Comparison of ENCODE assay signal across 8 cellular contexts in genomic region chr12:53079226-53080117, GRCh38. TPM values are rescaled to one million over a fixed set of nuclear protein-coding genes. Genes with fewer than 3 reads are reported as not detected.
DNase-seq lines count a peak whose midpoint lies in the region; ATAC-seq and TF ChIP-seq lines count a peak whose summit lies in the region.

A gene with protein sequence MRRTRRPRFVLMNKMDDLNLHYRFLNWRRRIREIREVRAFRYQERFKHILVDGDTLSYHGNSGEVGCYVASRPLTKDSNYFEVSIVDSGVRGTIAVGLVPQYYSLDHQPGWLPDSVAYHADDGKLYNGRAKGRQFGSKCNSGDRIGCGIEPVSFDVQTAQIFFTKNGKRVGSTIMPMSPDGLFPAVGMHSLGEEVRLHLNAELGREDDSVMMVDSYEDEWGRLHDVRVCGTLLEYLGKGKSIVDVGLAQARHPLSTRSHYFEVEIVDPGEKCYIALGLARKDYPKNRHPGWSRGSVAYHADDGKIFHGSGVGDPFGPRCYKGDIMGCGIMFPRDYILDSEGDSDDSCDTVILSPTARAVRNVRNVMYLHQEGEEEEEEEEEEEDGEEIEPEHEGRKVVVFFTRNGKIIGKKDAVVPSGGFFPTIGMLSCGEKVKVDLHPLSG (minus strand): TSS chr12:53079390. CDS start chr12:53079333, 57 bp downstream.

- peaks cover 40% of the 10 kb centered on the region for H3K36me3 Mint-ChIP-seq in dendritic cell treated with granulocyte-macrophage colony-stimulating factor and Interleukin-4, amounts not matched to agents 40 ng/mL and 50 ng/mL, for 4 days (ENCODE audit: low read depth)

- H3K27ac Mint-ChIP-seq in dendritic cell treated with granulocyte-macrophage colony-stimulating factor and Interleukin-4, amounts not matched to agents 40 ng/mL and 50 ng/mL, for 4 days = peak within 1 kb of the TSS; percentile 93

- H3K27me3 ChIP-seq in liver (ENCODE audit: control insufficient read depth in 4 of 4, insufficient read depth in 4 of 4, low read length in 3 of 4) = no peaks in the 10 kb centered on the region

- H3K4me1 ChIP-seq in liver (ENCODE audit: control insufficient read depth in 4 of 4, insufficient read depth in 4 of 4, low read length in 3 of 4) = peaks cover 5 to 17% (median 11%) of the 10 kb centered on the region in 4 donors

- H3K4me3 ChIP-seq in liver (ENCODE audit: low read depth in 1 of 3, low read length in 3 of 3) = peak within 1 kb of the TSS; percentile 80 to 82 (median 82)

- peak within 1 kb of the TSS; percentile 48 to 72 for H3K9ac ChIP-seq in liver (ENCODE audit: low read depth in 1 of 2, low read length in 2 of 2)

- intact Hi-C loops in dendritic cell treated with granulocyte-macrophage colony-stimulating factor and Interleukin-4, amounts not matched to agents 40 ng/mL and 50 ng/mL, for 4 days (cut with micrococcal nuclease) = no loop called here

- 3% methylated on average over 67 of the region's 67 CpGs for WGBS in liver

- peaks cover 52% of the 10 kb centered on the region for H3K4me1 Mint-ChIP-seq in dendritic cell treated with granulocyte-macrophage colony-stimulating factor and Interleukin-4, amounts not matched to agents 40 ng/mL and 50 ng/mL, for 4 days (ENCODE audit: low read depth)

- peak; percentile 82 to 98 (median 96) for DNase-seq in C1 segment of cervical spinal cord (lab: John Stamatoyannopoulos, UW)
- DNase-seq in NCI-H748 treated with DMSO at 0.1 percent for 48 hours (lab: John Stamatoyannopoulos, UW) = peak; percentile 93
- DNase-seq in activated CD4-positive, alpha-beta T cell treated with anti-CD3 and anti-CD28 coated beads, Interleukin-2, amount 50 U/mL, for 24 hours (ENCODE audit: low read depth in 1 of 2, low spot score in 1 of 2) = peak; percentile 96 to 97
- peak; percentile 97 for DNase-seq in stimulated activated CD4-positive, alpha-beta T cell treated with anti-CD3 and anti-CD28 coated beads, Interleukin-4, amount 100 ng/mL, for 24 hours

- H3K9me3 ChIP-seq in liver (ENCODE audit: control insufficient read depth in 4 of 4, low read length in 3 of 4) = no peaks in the 10 kb centered on the region

- TF ChIP-seq CTCF in liver (IDR thresholded peaks at IDR 0.05; ENCODE audit: low read depth, low read length, missing input control) = no peak

- ATAC-seq in GM19372 (IDR thresholded peaks at IDR 0.05; ENCODE audit: low read depth, unreplicated experiment) (peak; percentile 98), HG03558 (IDR thresholded peaks at IDR 0.05; ENCODE audit: extremely low read depth, unreplicated experiment) (peak; percentile 87)

- peaks cover 6 to 16% (median 8%) of the 10 kb centered on the region in 4 donors for H3K36me3 ChIP-seq in liver (ENCODE audit: control insufficient read depth in 4 of 4, insufficient read depth in 3 of 4, low read depth in 1 of 4, low read length in 3 of 4)

- H3K9me3 Mint-ChIP-seq in dendritic cell treated with granulocyte-macrophage colony-stimulating factor and Interleukin-4, amounts not matched to agents 40 ng/mL and 50 ng/mL, for 4 days = no peaks in the 10 kb centered on the region

- peak within 1 kb of the TSS; percentile 80 for H3K4me3 Mint-ChIP-seq in dendritic cell treated with granulocyte-macrophage colony-stimulating factor and Interleukin-4, amounts not matched to agents 40 ng/mL and 50 ng/mL, for 4 days

- TF ChIP-seq RAD21 in liver (IDR thresholded peaks at IDR 0.05) = peak; percentile 8 to 23

- H3K27ac ChIP-seq in liver (ENCODE audit: low read depth in 1 of 2, low read length in 2 of 2) = peak within 1 kb of the TSS; percentile 74 to 90

- peaks cover 9% of the 10 kb centered on the region for H3K27me3 Mint-ChIP-seq in dendritic cell treated with granulocyte-macrophage colony-stimulating factor and Interleukin-4, amounts not matched to agents 40 ng/mL and 50 ng/mL, for 4 days

TF ChIP-seq in liver, 16 proteins besides CTCF, POLR2A, EP300 and RAD21:
- peak; percentile 69 for TF ChIP-seq YY1 (IDR thresholded peaks at IDR 0.05)
- no peak for TF ChIP-seq EGR1 (IDR thresholded peaks at IDR 0.05; ENCODE audit: low read depth in 2 of 2)
- TF ChIP-seq REST (IDR thresholded peaks at IDR 0.05) = peak; percentile 81
- TF ChIP-seq GABPA (IDR thresholded peaks at IDR 0.05 in 1 of 2, conservative IDR thresholded peaks at IDR 0.05 in 1 of 2) = peak; percentile 37 to 75
- peak; percentile 99 for TF ChIP-seq SP1 (IDR thresholded peaks at IDR 0.05)
- no peak for TF ChIP-seq MAX (IDR thresholded peaks at IDR 0.05)
- TF ChIP-seq HNF4A (conservative IDR thresholded peaks at IDR 0.05) = no peak
- no peak for TF ChIP-seq RXRA (IDR thresholded peaks at IDR 0.05)
- TF ChIP-seq, protein P1, sequence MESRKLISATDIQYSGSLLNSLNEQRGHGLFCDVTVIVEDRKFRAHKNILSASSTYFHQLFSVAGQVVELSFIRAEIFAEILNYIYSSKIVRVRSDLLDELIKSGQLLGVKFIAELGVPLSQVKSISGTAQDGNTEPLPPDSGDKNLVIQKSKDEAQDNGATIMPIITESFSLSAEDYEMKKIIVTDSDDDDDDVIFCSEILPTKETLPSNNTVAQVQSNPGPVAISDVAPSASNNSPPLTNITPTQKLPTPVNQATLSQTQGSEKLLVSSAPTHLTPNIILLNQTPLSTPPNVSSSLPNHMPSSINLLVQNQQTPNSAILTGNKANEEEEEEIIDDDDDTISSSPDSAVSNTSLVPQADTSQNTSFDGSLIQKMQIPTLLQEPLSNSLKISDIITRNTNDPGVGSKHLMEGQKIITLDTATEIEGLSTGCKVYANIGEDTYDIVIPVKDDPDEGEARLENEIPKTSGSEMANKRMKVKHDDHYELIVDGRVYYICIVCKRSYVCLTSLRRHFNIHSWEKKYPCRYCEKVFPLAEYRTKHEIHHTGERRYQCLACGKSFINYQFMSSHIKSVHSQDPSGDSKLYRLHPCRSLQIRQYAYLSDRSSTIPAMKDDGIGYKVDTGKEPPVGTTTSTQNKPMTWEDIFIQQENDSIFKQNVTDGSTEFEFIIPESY (IDR thresholded peaks at IDR 0.05) = no peak
- TF ChIP-seq FOXA1 (IDR thresholded peaks at IDR 0.05) = no peak
- TF ChIP-seq, protein P2, sequence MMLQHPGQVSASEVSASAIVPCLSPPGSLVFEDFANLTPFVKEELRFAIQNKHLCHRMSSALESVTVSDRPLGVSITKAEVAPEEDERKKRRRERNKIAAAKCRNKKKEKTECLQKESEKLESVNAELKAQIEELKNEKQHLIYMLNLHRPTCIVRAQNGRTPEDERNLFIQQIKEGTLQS (IDR thresholded peaks at IDR 0.05) = no peak
- TF ChIP-seq NR2F2 (IDR thresholded peaks at IDR 0.05) = peak; percentile 21
- no peak for TF ChIP-seq FOXA2 (IDR thresholded peaks at IDR 0.05)
- no peak for TF ChIP-seq TAF1 (conservative IDR thresholded peaks at IDR 0.05)
- TF ChIP-seq HNF4G (IDR thresholded peaks at IDR 0.05) = no peak
- TF ChIP-seq JUND (IDR thresholded peaks at IDR 0.05) = no peak

RNA-seq across cellular contexts. Expression of the gene that starts here (rescaled TPM):
- total RNA-seq in liver = 10 to 100 TPM in 1 of 2 donors, 1 to 10 TPM in 1; 6.0 to 15.2 TPM
- 10 to 100 TPM; 11.3 to 20.3 TPM for polyA plus RNA-seq in liver

Comparison
In these comparisons a context has a peak if more than half of its experiments do, and no peak if none do; other contexts are left out.
1. Peak in every context shown above with its lines: DNase-seq, ATAC-seq, H3K4me3 ChIP-seq and H3K27ac ChIP-seq.